2 cellular contexts compared by ENCODE assay signal in genomic region chr17:7260151-7260550, GRCh38.
TF ChIP-seq lines count a peak whose summit lies in the region.

No MANE protein-coding gene starts in this region.

TF ChIP-seq in SK-N-SH, 30 proteins besides CTCF, POLR2A, EP300 and RAD21:
- TF ChIP-seq, protein P1, sequence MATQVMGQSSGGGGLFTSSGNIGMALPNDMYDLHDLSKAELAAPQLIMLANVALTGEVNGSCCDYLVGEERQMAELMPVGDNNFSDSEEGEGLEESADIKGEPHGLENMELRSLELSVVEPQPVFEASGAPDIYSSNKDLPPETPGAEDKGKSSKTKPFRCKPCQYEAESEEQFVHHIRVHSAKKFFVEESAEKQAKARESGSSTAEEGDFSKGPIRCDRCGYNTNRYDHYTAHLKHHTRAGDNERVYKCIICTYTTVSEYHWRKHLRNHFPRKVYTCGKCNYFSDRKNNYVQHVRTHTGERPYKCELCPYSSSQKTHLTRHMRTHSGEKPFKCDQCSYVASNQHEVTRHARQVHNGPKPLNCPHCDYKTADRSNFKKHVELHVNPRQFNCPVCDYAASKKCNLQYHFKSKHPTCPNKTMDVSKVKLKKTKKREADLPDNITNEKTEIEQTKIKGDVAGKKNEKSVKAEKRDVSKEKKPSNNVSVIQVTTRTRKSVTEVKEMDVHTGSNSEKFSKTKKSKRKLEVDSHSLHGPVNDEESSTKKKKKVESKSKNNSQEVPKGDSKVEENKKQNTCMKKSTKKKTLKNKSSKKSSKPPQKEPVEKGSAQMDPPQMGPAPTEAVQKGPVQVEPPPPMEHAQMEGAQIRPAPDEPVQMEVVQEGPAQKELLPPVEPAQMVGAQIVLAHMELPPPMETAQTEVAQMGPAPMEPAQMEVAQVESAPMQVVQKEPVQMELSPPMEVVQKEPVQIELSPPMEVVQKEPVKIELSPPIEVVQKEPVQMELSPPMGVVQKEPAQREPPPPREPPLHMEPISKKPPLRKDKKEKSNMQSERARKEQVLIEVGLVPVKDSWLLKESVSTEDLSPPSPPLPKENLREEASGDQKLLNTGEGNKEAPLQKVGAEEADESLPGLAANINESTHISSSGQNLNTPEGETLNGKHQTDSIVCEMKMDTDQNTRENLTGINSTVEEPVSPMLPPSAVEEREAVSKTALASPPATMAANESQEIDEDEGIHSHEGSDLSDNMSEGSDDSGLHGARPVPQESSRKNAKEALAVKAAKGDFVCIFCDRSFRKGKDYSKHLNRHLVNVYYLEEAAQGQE (IDR thresholded peaks at IDR 0.05; ENCODE audit: low read depth, low read length), result no peak
- TF ChIP-seq NRF1 (IDR thresholded peaks at IDR 0.05; ENCODE audit: low read depth, low read length) (no peak), MAX (IDR thresholded peaks at IDR 0.05; ENCODE audit: low read depth) (no peak), GABPA (IDR thresholded peaks at IDR 0.05; ENCODE audit: low read depth) (no peak), ELF1 (IDR thresholded peaks at IDR 0.05) (no peak), EZH2phosphoT487 (IDR thresholded peaks at IDR 0.05; ENCODE audit: borderline replicate concordance, low read depth) (no peak), FOXM1 (IDR thresholded peaks at IDR 0.05; ENCODE audit: low read depth) (no peak), MXI1 (IDR thresholded peaks at IDR 0.05; ENCODE audit: low read depth, low read length) (no peak)

TF ChIP-seq in SK-N-SH treated with all-trans-retinoic acid at 6 μM for 48 hours, 23 proteins besides CTCF, POLR2A, EP300 and RAD21 (continued from another document):
- TF ChIP-seq PPARA (CRISPR knock-in tag; IDR thresholded peaks at IDR 0.05; ENCODE audit: borderline replicate concordance) (no peak), TOX (CRISPR knock-in tag; IDR thresholded peaks at IDR 0.05; ENCODE audit: borderline replicate concordance) (no peak), ISL1 (CRISPR knock-in tag; IDR thresholded peaks at IDR 0.05) (no peak), RARB (CRISPR knock-in tag; IDR thresholded peaks at IDR 0.05) (no peak)
